In the genomic region with DNA sequence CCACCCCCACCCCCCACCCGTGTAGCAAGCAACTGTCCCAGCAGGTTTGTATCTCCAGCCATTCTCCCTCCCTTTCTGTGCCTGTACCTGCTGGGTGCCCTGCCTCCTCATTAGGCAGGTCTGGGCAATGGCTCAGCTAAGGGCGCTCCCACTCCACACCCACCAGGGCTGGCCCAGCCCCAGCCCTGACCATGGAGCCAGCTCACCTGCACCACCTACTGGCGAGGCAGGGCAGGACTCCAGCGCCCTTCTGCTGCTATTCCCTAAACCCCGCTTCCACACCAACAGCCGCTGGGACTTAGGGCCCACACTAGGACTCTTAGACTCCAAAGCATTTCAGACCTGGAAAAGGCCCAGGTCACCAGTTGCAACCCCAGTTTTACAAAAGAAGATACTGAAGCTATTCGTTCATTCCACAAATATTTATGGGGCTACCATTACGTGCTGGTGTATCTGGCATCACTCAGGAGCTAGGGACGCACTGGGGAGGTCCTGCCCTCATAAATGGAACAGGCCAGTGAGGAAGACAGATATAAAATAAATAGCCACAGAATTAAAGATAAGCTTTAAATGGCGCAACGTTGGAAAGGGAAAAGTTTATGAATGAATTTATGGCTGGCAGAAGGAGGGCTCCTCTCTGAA, we compare ENCODE assay signal across 10 cellular contexts. TPM values are rescaled to one million over a fixed set of nuclear protein-coding genes. Genes with fewer than 3 reads are reported as not detected.
DNase-seq lines count a peak whose midpoint lies in the region; ATAC-seq and TF ChIP-seq lines count a peak whose summit lies in the region.
"Had no signal": no experiment of that assay in that cellular context is flagged by ENCODE, and none has a peak within 500 bp of the region (broad histone marks: within the 10 kb centered on the region; RNA-seq: fewer than 3 reads in every experiment).

No MANE protein-coding gene starts in this region.

- DNase-seq in COLO829 (ENCODE audit: low spot score) (peak; percentile 69), HCT116 (ENCODE audit: low read depth, low spot score) (peak; percentile 27), lower lobe of right lung (no peak), uterus (no peak)
- DNase-seq in activated CD4-positive, alpha-beta T cell treated with anti-CD3 and anti-CD28 coated beads, Interleukin-2, amount 10 ng/mL, durations not matched to agents 7 days and 5 days, result peak; percentile 19
- DNase-seq: NCI-H2227 treated with DMSO at 0.1 percent for 48 hours had no signal

- no peaks in the 10 kb centered on the region for H3K9me2 ChIP-seq in HCT116 (ENCODE audit: insufficient read depth)

- no peak overlapping the region for H2AFZ ChIP-seq in HCT116 (ENCODE audit: low read depth, low read length, poor library complexity, severe bottlenecking)

- TF ChIP-seq POLR2A in HCT116 (IDR thresholded peaks at IDR 0.05; ENCODE audit: borderline replicate concordance, extremely low read depth, insufficient read depth, insufficient read length) (no peak), uterus (IDR thresholded peaks at IDR 0.05) (no peak)

- H3K36me3 ChIP-seq in HCT116 (ENCODE audit: control insufficient read depth in 1 of 2, insufficient read depth in 2 of 2, low read length in 2 of 2) (no peaks in the 10 kb centered on the region), lower lobe of right lung (no peaks in the 10 kb centered on the region), uterus (no peaks in the 10 kb centered on the region)

- H3K9ac ChIP-seq in HCT116 (ENCODE audit: low read length), result no peak overlapping the region

- no peak overlapping the region for H3K27ac ChIP-seq in HCT116 (ENCODE audit: low read depth, low read length)
- H3K27ac ChIP-seq in lower lobe of right lung, result no peak overlapping the region
- H3K27ac ChIP-seq in uterus, result no peak overlapping the region

- no peaks in the 10 kb centered on the region for H4K20me1 ChIP-seq in HCT116 (ENCODE audit: insufficient read depth)

- TF ChIP-seq CTCF in HCT116 (IDR thresholded peaks at IDR 0.05 in 2 of 3, conservative IDR thresholded peaks at IDR 0.05 in 1 of 3; ENCODE audit: borderline replicate concordance in 1 of 3, insufficient read depth in 1 of 3, low read depth in 2 of 3, low read length in 2 of 3), result peak; percentile 39 to 89 (median 88); a peak in 5 of 6 replicates
- TF ChIP-seq CTCF in lower lobe of right lung (IDR thresholded peaks at IDR 0.05), result peak; percentile 34
- no peak for TF ChIP-seq CTCF in uterus (IDR thresholded peaks at IDR 0.05)

- peak; percentile 100 for ATAC-seq in HCT116
- peak in 1 of 2 donors; percentile 56 for ATAC-seq in lower lobe of right lung
- no peak for ATAC-seq in HG02973 (IDR thresholded peaks at IDR 0.05; ENCODE audit: unreplicated experiment)
- no peak for ATAC-seq in HG03439 (IDR thresholded peaks at IDR 0.05; ENCODE audit: unreplicated experiment)
- no peak for ATAC-seq in GM21360 (IDR thresholded peaks at IDR 0.05; ENCODE audit: unreplicated experiment)

- H3K27me3 ChIP-seq in HCT116 (ENCODE audit: insufficient read depth, low read length) (peaks cover 13% of the 10 kb centered on the region; the same call in 1 of the 2 replicates), lower lobe of right lung (ENCODE audit: low read depth) (peaks cover 11% of the 10 kb centered on the region), uterus (no peaks in the 10 kb centered on the region)

- RAD21 ChIA-PET in HCT116 (lab: Charles Lee; ENCODE audit: low non-redundant PET in 1 of 2, low total read pairs in 2 of 2, uncharacterized antibody in 2 of 2, unreplicated experiment in 2 of 2), result interaction anchor here in 1 of 2 experiments (0.7 kb wide), 1 partner anchor 94 kb away, joined by 4 read pairs; no protein-coding TSS in a partner anchor

- H3K27ac Mint-ChIP-seq in activated CD4-positive, alpha-beta T cell treated with anti-CD3 and anti-CD28 coated beads, Interleukin-2, amount 10 ng/mL, durations not matched to agents 7 days and 5 days, result no peak overlapping the region
- H3K27ac Mint-ChIP-seq: stimulated activated naive CD8-positive, alpha-beta T cell treated with anti-CD3 and anti-CD28 coated beads, Interleukin-15, Interleukin-2, amounts not matched to agents 100 ng/mL and 50 ng/mL, for 24 hours had no signal

- H3K79me2 ChIP-seq in HCT116 (ENCODE audit: insufficient read depth, low read length), result no peaks in the 10 kb centered on the region

- H3K4me3 Mint-ChIP-seq in activated CD4-positive, alpha-beta T cell treated with anti-CD3 and anti-CD28 coated beads, Interleukin-2, amount 10 ng/mL, durations not matched to agents 7 days and 5 days, result no peak overlapping the region
- H3K4me3 Mint-ChIP-seq: stimulated activated naive CD8-positive, alpha-beta T cell treated with anti-CD3 and anti-CD28 coated beads, Interleukin-15, Interleukin-2, amounts not matched to agents 100 ng/mL and 50 ng/mL, for 24 hours had no signal

- POLR2A ChIA-PET in HCT116 (lab: Charles Lee), result no interaction called here
- POLR2A ChIA-PET in activated CD4-positive, alpha-beta T cell treated with anti-CD3 and anti-CD28 coated beads, Interleukin-2, amount 10 ng/mL, durations not matched to agents 7 days and 5 days (lab: Charles Lee), result no interaction called here

- H3K36me3 Mint-ChIP-seq in activated CD4-positive, alpha-beta T cell treated with anti-CD3 and anti-CD28 coated beads, Interleukin-2, amount 10 ng/mL, durations not matched to agents 7 days and 5 days (ENCODE audit: low read depth), result no peaks in the 10 kb centered on the region

- no TSS peak for BruUV-seq in HCT116 (replicated peaks; lab: Mats Ljungman, UMichigan)

- H3K4me1 ChIP-seq in HCT116 (ENCODE audit: control insufficient read depth in 1 of 2, insufficient read depth in 2 of 2, low read length in 2 of 2) (peaks cover 4 to 6% of the 10 kb centered on the region in 2 experiments; a peak in 2 of 4 replicates), lower lobe of right lung (no peaks in the 10 kb centered on the region), uterus (no peaks in the 10 kb centered on the region)

- peaks cover 2% of the 10 kb centered on the region for H3K27me3 Mint-ChIP-seq in activated CD4-positive, alpha-beta T cell treated with anti-CD3 and anti-CD28 coated beads, Interleukin-2, amount 10 ng/mL, durations not matched to agents 7 days and 5 days

- H3K9me3 ChIP-seq in HCT116 (ENCODE audit: control insufficient read depth in 1 of 2, insufficient read depth in 1 of 2, low read depth in 1 of 2, low read length in 2 of 2) (no peaks in the 10 kb centered on the region), lower lobe of right lung (no peaks in the 10 kb centered on the region), uterus (no peaks in the 10 kb centered on the region)

- peak; percentile 43 for TF ChIP-seq RAD21 in HCT116 (IDR thresholded peaks at IDR 0.05; ENCODE audit: low read depth)

- CTCF ChIA-PET in HCT116 (lab: Charles Lee), result interaction anchor here (0.8 to 2.5 kb wide), 13 partner anchors 8 to 419 kb away, joined by 3 to 9 read pairs (median 5); partner anchors contain the start of genes PGLYRP3 and S100A13
- CTCF ChIA-PET in activated CD4-positive, alpha-beta T cell treated with anti-CD3 and anti-CD28 coated beads, Interleukin-2, amount 10 ng/mL, durations not matched to agents 7 days and 5 days (lab: Charles Lee), result interaction anchor here (0.6 to 1.8 kb wide), 4 partner anchors 37 to 1186 kb away, joined by 3 to 4 read pairs (median 3); no protein-coding TSS in a partner anchor

- no peaks in the 10 kb centered on the region for H3K9me3 Mint-ChIP-seq in activated CD4-positive, alpha-beta T cell treated with anti-CD3 and anti-CD28 coated beads, Interleukin-2, amount 10 ng/mL, durations not matched to agents 7 days and 5 days
- H3K9me3 Mint-ChIP-seq: stimulated activated naive CD8-positive, alpha-beta T cell treated with anti-CD3 and anti-CD28 coated beads, Interleukin-15, Interleukin-2, amounts not matched to agents 100 ng/mL and 50 ng/mL, for 24 hours had no signal

- H3K4me2 ChIP-seq in HCT116 (ENCODE audit: low read length), result peak overlapping the region; percentile 34

- intact Hi-C loops in HCT116 (cut with micrococcal nuclease), result no loop called here
- intact Hi-C loops in lower lobe of right lung (cut with DNase I), result no loop called here
- intact Hi-C loops in uterus (cut with DNase I; ENCODE audit: low total_unique reads), result no loop called here

- peaks cover 17% of the 10 kb centered on the region for H3K4me1 Mint-ChIP-seq in activated CD4-positive, alpha-beta T cell treated with anti-CD3 and anti-CD28 coated beads, Interleukin-2, amount 10 ng/mL, durations not matched to agents 7 days and 5 days

- H3K4me3 ChIP-seq in HCT116 (replicated peaks in 1 of 2; ENCODE audit: low read depth in 1 of 2, low read length in 2 of 2) (no peak overlapping the region), lower lobe of right lung (no peak overlapping the region), uterus (no peak overlapping the region)

TF ChIP-seq in HCT116, 20 proteins besides CTCF, POLR2A, EP300 and RAD21 (continues in another document):
- TF ChIP-seq ZNF274 (IDR thresholded peaks at IDR 0.05; ENCODE audit: low read depth, low read length) (no peak), CBX3 (IDR thresholded peaks at IDR 0.05; ENCODE audit: low read depth) (no peak), JUND (IDR thresholded peaks at IDR 0.05) (no peak), EZH2 (IDR thresholded peaks at IDR 0.05) (no peak)

RNA-seq across cellular contexts. Expression of gene PGLYRP3, which starts 24.0 kb away (rescaled TPM):
- total RNA-seq in HCT116 (2021; ENCODE audit: unreplicated experiment), result not detected
- polyA plus RNA-seq in HCT116 (2012), result not detected in 2 replicates
- total RNA-seq in activated CD4-positive, alpha-beta T cell treated with anti-CD3 and anti-CD28 coated beads, Interleukin-2, amount 10 ng/mL, durations not matched to agents 7 days and 5 days, result not detected
- total RNA-seq in lower lobe of right lung, result not detected
- not detected for total RNA-seq in uterus

RNA-seq across cellular contexts. Expression of gene LORICRIN, which starts 29.3 kb away (rescaled TPM):
- not detected for total RNA-seq in HCT116 (2021; ENCODE audit: unreplicated experiment)
- polyA plus RNA-seq in HCT116 (2012), result not detected in 2 replicates
- total RNA-seq in activated CD4-positive, alpha-beta T cell treated with anti-CD3 and anti-CD28 coated beads, Interleukin-2, amount 10 ng/mL, durations not matched to agents 7 days and 5 days, result not detected
- total RNA-seq in lower lobe of right lung, result not detected
- total RNA-seq in uterus, result not detected

RNA-seq across cellular contexts. Expression of gene PGLYRP4, which starts 59.9 kb away (rescaled TPM):
- total RNA-seq in HCT116 (2021; ENCODE audit: unreplicated experiment), result not detected
- polyA plus RNA-seq in HCT116 (2012), result not detected in 2 replicates
- not detected for total RNA-seq in activated CD4-positive, alpha-beta T cell treated with anti-CD3 and anti-CD28 coated beads, Interleukin-2, amount 10 ng/mL, durations not matched to agents 7 days and 5 days
- total RNA-seq in lower lobe of right lung, result 0.30 TPM
- total RNA-seq in uterus, result not detected

Comparison
In these comparisons a context has a peak if more than half of its experiments do, and no peak if none do; other contexts are left out.
1. DNase-seq: peak in COLO829 (single experiment), HCT116 (single experiment) and activated CD4-positive, alpha-beta T cell treated with anti-CD3 and anti-CD28 coated beads, Interleukin-2, amount 10 ng/mL, durations not matched to agents 7 days and 5 days (single experiment); none in lower lobe of right lung (single experiment) and uterus (0 of 2).
2. CTCF ChIP-seq: peak in HCT116 (3 of 3) and lower lobe of right lung (single experiment); none in uterus (0 of 4).